Comparison of ENCODE assay signal across 1 cellular context in the genomic region with DNA sequence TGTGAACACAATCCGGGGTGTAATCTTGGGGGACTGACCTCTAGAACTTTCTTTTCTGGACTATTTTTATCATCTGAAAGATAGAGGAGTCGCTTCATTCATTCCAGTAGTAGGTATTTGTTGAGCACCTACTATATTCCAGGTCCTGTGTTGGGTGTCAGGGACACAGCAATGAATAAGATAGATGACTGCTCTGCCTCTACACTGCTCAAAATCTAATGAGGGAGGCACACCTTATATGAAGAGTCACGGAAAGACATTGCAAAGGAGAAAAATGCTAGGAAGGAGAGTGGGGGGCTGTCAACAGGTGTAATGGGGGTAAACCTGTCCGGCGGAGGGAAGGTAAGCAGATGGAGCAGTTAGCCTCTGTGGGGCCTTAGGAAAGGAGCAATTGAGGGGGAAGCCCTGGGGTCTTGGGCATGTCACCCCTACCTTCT.
TF ChIP-seq lines count a peak whose summit lies in the region.

No MANE protein-coding gene starts in this region.

TF ChIP-seq in HEK293, 187 proteins besides CTCF, POLR2A, EP300 and RAD21:
- TF ChIP-seq BCL11B (tag by site-specific recombination; IDR thresholded peaks at IDR 0.05; ENCODE audit: low read depth) (no peak), SP7 (tag by site-specific recombination; IDR thresholded peaks at IDR 0.05) (no peak), SCRT2 (tag by site-specific recombination; IDR thresholded peaks at IDR 0.05) (peak; percentile 94), ZNF664 (tag by site-specific recombination; IDR thresholded peaks at IDR 0.05) (peak; percentile 91), ZNF211 (tag by site-specific recombination; IDR thresholded peaks at IDR 0.05; ENCODE audit: low read depth) (no peak), SCRT1 (tag by site-specific recombination; IDR thresholded peaks at IDR 0.05; ENCODE audit: borderline replicate concordance) (peak; percentile 72)
